17 cellular contexts compared by ENCODE assay signal in the genomic region with DNA sequence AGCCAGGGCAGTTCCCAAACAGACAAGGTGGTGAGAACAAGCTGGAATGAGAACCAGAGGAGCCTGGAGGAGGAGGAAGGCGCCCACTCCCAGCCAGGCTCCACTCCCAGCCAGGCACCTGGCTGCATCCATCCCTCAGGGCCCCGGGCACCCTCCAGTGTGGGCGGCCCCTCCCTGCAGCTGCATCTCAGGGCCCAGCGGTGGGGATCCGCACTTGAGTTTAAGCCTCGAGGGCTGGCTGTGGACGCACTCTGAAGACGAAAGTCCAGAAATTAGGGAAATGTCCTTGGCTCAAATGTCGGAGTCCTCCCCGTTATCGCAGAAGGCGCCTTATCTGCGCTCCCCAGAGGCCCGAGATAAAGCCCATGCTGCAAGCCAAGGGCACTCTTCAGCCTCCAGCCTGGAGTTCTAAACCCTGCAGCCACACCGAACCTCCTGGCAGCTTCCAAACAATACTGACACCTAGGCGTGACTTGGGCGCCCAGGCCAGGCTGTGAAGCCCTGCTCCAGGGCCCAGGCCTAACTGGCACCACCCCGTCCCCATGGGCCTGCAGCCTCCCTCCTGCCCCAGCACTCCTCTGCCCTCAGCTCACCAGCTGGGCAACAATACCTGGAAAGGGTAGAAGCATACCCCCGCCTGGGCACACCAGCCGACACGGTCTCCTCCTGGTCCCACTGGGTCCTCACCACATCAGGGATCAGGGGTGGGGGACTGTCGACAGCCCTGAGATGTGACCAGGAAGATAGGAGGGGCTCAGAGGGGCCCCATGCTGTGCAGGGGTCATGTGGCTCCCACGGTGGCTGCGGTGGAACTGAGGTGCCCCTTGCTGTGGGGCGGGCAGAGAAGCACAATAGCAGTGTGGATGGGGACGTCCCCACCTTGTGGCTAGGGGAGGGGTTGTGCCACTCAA.
A peak's percentile ranks its signal among the peaks of the same experiment; 100 is the strongest.
DNase-seq lines count a peak whose midpoint lies in the region; ATAC-seq and TF ChIP-seq lines count a peak whose summit lies in the region.
"Had no signal": no experiment of that assay in that cellular context is flagged by ENCODE, and none has a peak within 500 bp of the region (broad histone marks: within the 10 kb centered on the region; RNA-seq: fewer than 3 reads in every experiment).

No MANE protein-coding gene starts in this region.

- H3K27me3 ChIP-seq in RWPE2 (ENCODE audit: insufficient read depth, poor library complexity, severe bottlenecking) (no peaks in the 10 kb centered on the region), sigmoid colon (no peaks in the 10 kb centered on the region), mammary epithelial cell (ENCODE audit: insufficient read depth, low read length) (no peaks in the 10 kb centered on the region), WERI-Rb-1 (ENCODE audit: insufficient read depth, low read depth, severe bottlenecking) (no peaks in the 10 kb centered on the region)
- H3K27me3 ChIP-seq: neutrophil had no signal

- POLR2A ChIA-PET in activated CD4-positive, alpha-beta memory T cell treated with anti-CD3 and anti-CD28 coated beads for 36 hours (lab: Charles Lee), result no interaction called here

- CTCF ChIA-PET in mammary epithelial cell (lab: Charles Lee; ENCODE audit: low non-redundant PET), result no interaction called here
- CTCF ChIA-PET in activated CD4-positive, alpha-beta memory T cell treated with anti-CD3 and anti-CD28 coated beads for 36 hours (lab: Charles Lee), result no interaction called here

- no peaks in the 10 kb centered on the region for H3K4me1 Mint-ChIP-seq in activated CD4-positive, alpha-beta memory T cell treated with anti-CD3 and anti-CD28 coated beads for 36 hours (ENCODE audit: low read depth)
- H3K4me1 Mint-ChIP-seq: activated CD4-positive, alpha-beta T cell treated with anti-CD3 and anti-CD28 coated beads, Interleukin-2, amount 10 ng/mL, durations not matched to agents 7 days and 5 days; activated naive CD4-positive, alpha-beta T cell treated with anti-CD3 and anti-CD28 coated beads, Interleukin-2, amount 10 ng/mL, durations not matched to agents 7 days and 5 days had no signal

- no peak overlapping the region for H3K9ac ChIP-seq in mammary epithelial cell (ENCODE audit: insufficient read depth, low read length)

- TF ChIP-seq EP300 in sigmoid colon (IDR thresholded peaks at IDR 0.05), result no peak

- no peak overlapping the region for H2AFZ ChIP-seq in mammary epithelial cell (ENCODE audit: low read depth, low read length)

- BruUV-seq in mammary epithelial cell (replicated peaks; lab: Mats Ljungman, UMichigan), result no TSS peak

- H4K20me1 ChIP-seq in mammary epithelial cell (ENCODE audit: insufficient read depth, low read length), result no peaks in the 10 kb centered on the region

- in situ Hi-C loops in mammary epithelial cell (cut with MboI; ENCODE audit: low sequenced_read_pairs in 2 of 2), result no loop called here

- WGBS in sigmoid colon, 2 donors, result 74 to 82% methylated on average over 26 of the region's 26 CpGs
- 44% methylated on average over 18 of the region's 26 CpGs for WGBS in mammary epithelial cell (ENCODE audit: low coverage, missing lambda C conversion rate)

- no peaks in the 10 kb centered on the region for H3K4me1 ChIP-seq in RWPE2 (ENCODE audit: insufficient read depth, poor library complexity, severe bottlenecking)
- H3K4me1 ChIP-seq in sigmoid colon, result no peaks in the 10 kb centered on the region
- H3K4me1 ChIP-seq in mammary epithelial cell (ENCODE audit: insufficient read depth, low read length), result no peaks in the 10 kb centered on the region

- no peak overlapping the region for H3K4me3 ChIP-seq in RWPE2 (ENCODE audit: severe bottlenecking)
- H3K4me3 ChIP-seq in sigmoid colon, result no peak overlapping the region
- no peak overlapping the region for H3K4me3 ChIP-seq in mammary epithelial cell (replicated peaks in 1 of 3; ENCODE audit: insufficient read depth in 1 of 3, low read depth in 2 of 3, low read length in 3 of 3)
- H3K4me3 ChIP-seq in WERI-Rb-1 (ENCODE audit: low read depth, low read length), result no peak overlapping the region
- H3K4me3 ChIP-seq: thoracic aorta had no signal

- peaks cover 2% of the 10 kb centered on the region for H3K27me3 Mint-ChIP-seq in activated CD4-positive, alpha-beta memory T cell treated with anti-CD3 and anti-CD28 coated beads for 36 hours
- H3K27me3 Mint-ChIP-seq: activated CD4-positive, alpha-beta T cell treated with anti-CD3 and anti-CD28 coated beads, Interleukin-2, amount 10 ng/mL, durations not matched to agents 7 days and 5 days; activated naive CD4-positive, alpha-beta T cell treated with anti-CD3 and anti-CD28 coated beads, Interleukin-2, amount 10 ng/mL, durations not matched to agents 7 days and 5 days had no signal

- no peaks in the 10 kb centered on the region for H3K9me3 ChIP-seq in RWPE2 (ENCODE audit: severe bottlenecking)
- H3K9me3 ChIP-seq in sigmoid colon, result no peaks in the 10 kb centered on the region
- no peaks in the 10 kb centered on the region for H3K9me3 ChIP-seq in mammary epithelial cell (replicated peaks; ENCODE audit: insufficient read depth, low read length)
- H3K9me3 ChIP-seq in WERI-Rb-1 (ENCODE audit: severe bottlenecking), result no peaks in the 10 kb centered on the region
- H3K9me3 ChIP-seq: neutrophil, thoracic aorta had no signal

- H3K36me3 ChIP-seq in RWPE2 (ENCODE audit: low read depth) (no peaks in the 10 kb centered on the region), sigmoid colon (no peaks in the 10 kb centered on the region), mammary epithelial cell (ENCODE audit: insufficient read depth, low read length) (no peaks in the 10 kb centered on the region), WERI-Rb-1 (no peaks in the 10 kb centered on the region)
- H3K36me3 ChIP-seq: neutrophil, thoracic aorta had no signal

- H3K9me3 Mint-ChIP-seq in activated CD4-positive, alpha-beta memory T cell treated with anti-CD3 and anti-CD28 coated beads for 36 hours, result no peaks in the 10 kb centered on the region
- H3K9me3 Mint-ChIP-seq: activated CD4-positive, alpha-beta T cell treated with anti-CD3 and anti-CD28 coated beads, Interleukin-2, amount 10 ng/mL, durations not matched to agents 7 days and 5 days; activated naive CD4-positive, alpha-beta T cell treated with anti-CD3 and anti-CD28 coated beads, Interleukin-2, amount 10 ng/mL, durations not matched to agents 7 days and 5 days; brain had no signal

- TF ChIP-seq CTCF in RWPE2 (IDR thresholded peaks at IDR 0.05; ENCODE audit: poor library complexity, severe bottlenecking), result no peak
- TF ChIP-seq CTCF in sigmoid colon (IDR thresholded peaks at IDR 0.05), result no peak
- no peak for TF ChIP-seq CTCF in mammary epithelial cell (conservative IDR thresholded peaks at IDR 0.05 in 1 of 2, IDR thresholded peaks at IDR 0.05 in 1 of 2; ENCODE audit: extremely low read depth in 1 of 2, insufficient read depth in 1 of 2, low read depth in 1 of 2, low read length in 2 of 2)
- no peak for TF ChIP-seq CTCF in WERI-Rb-1 (IDR thresholded peaks at IDR 0.05; ENCODE audit: low read depth, low read length)

- H3K27ac Mint-ChIP-seq in activated CD4-positive, alpha-beta memory T cell treated with anti-CD3 and anti-CD28 coated beads for 36 hours, result no peak overlapping the region
- H3K27ac Mint-ChIP-seq: activated CD4-positive, alpha-beta T cell treated with anti-CD3 and anti-CD28 coated beads, Interleukin-2, amount 10 ng/mL, durations not matched to agents 7 days and 5 days; activated naive CD4-positive, alpha-beta T cell treated with anti-CD3 and anti-CD28 coated beads, Interleukin-2, amount 10 ng/mL, durations not matched to agents 7 days and 5 days had no signal

- H3K4me2 ChIP-seq in mammary epithelial cell (ENCODE audit: insufficient read depth, low read depth, low read length), result no peak overlapping the region

- H3K4me3 Mint-ChIP-seq in activated CD4-positive, alpha-beta memory T cell treated with anti-CD3 and anti-CD28 coated beads for 36 hours, result no peak overlapping the region
- H3K4me3 Mint-ChIP-seq: activated CD4-positive, alpha-beta T cell treated with anti-CD3 and anti-CD28 coated beads, Interleukin-2, amount 10 ng/mL, durations not matched to agents 7 days and 5 days; activated naive CD4-positive, alpha-beta T cell treated with anti-CD3 and anti-CD28 coated beads, Interleukin-2, amount 10 ng/mL, durations not matched to agents 7 days and 5 days; brain had no signal

- intact Hi-C loops in left cardiac atrium (cut with DNase I) (no loop called here), sigmoid colon (cut with DNase I) (no loop called here), mammary epithelial cell (cut with micrococcal nuclease) (no loop called here)
- intact Hi-C loops in activated CD4-positive, alpha-beta memory T cell treated with anti-CD3 and anti-CD28 coated beads for 36 hours (cut with micrococcal nuclease), result no loop called here

- no peak for TF ChIP-seq POLR2A in sigmoid colon (IDR thresholded peaks at IDR 0.05)

- H3K27ac ChIP-seq in RWPE2 (ENCODE audit: poor library complexity, severe bottlenecking), result no peak overlapping the region
- H3K27ac ChIP-seq in sigmoid colon, result no peak overlapping the region
- H3K27ac ChIP-seq in mammary epithelial cell (ENCODE audit: insufficient read depth, low read depth, low read length), result no peak overlapping the region
- H3K27ac ChIP-seq in WERI-Rb-1, result no peak overlapping the region
- H3K27ac ChIP-seq: neutrophil, thoracic aorta had no signal

- dilution Hi-C loops in mammary epithelial cell (cut with HindIII; ENCODE audit: low sequenced_read_pairs), result loop anchor here (5.0 kb wide), 1 partner anchor 84 kb away; no protein-coding TSS in a partner anchor

- DNase-seq in HUDEP-2 (lab: John Stamatoyannopoulos, UW; ENCODE audit: unreplicated experiment in 76 of 76) (peak in 71 of 76 experiments; percentile 11 to 87 (median 67)), RWPE2 (ENCODE audit: low spot score) (peak; percentile 57), left cardiac atrium (no peak), sigmoid colon (peak; percentile 51), mammary epithelial cell (no peak), WERI-Rb-1 (no peak)
- no peak for DNase-seq in activated CD4-positive, alpha-beta memory T cell treated with anti-CD3 and anti-CD28 coated beads for 36 hours
- DNase-seq: activated CD4-positive, alpha-beta T cell treated with anti-CD3 and anti-CD28 coated beads, Interleukin-2, amount 10 ng/mL, durations not matched to agents 7 days and 5 days; activated naive CD4-positive, alpha-beta T cell treated with anti-CD3 and anti-CD28 coated beads, Interleukin-2, amount 10 ng/mL, durations not matched to agents 7 days and 5 days; midbrain; NCI-H1930; NCI-H510A treated with DMSO at 0.1 percent for 48 hours; stimulated activated CD4-positive, alpha-beta T cell treated with anti-CD3 and anti-CD28 coated beads, Interleukin-4, amount 100 ng/mL, for 1 hour; T-helper 9 cell had no signal

- no peak for ATAC-seq in RWPE2 (ENCODE audit: low read depth)
- peak; percentile 40 to 71 for ATAC-seq in left cardiac atrium

- no peaks in the 10 kb centered on the region for H3K36me3 Mint-ChIP-seq in activated CD4-positive, alpha-beta memory T cell treated with anti-CD3 and anti-CD28 coated beads for 36 hours
- H3K36me3 Mint-ChIP-seq: activated naive CD4-positive, alpha-beta T cell treated with anti-CD3 and anti-CD28 coated beads, Interleukin-2, amount 10 ng/mL, durations not matched to agents 7 days and 5 days; brain had no signal

- H3K79me2 ChIP-seq in mammary epithelial cell (ENCODE audit: insufficient read depth, low read length), result no peaks in the 10 kb centered on the region

Comparison
In these comparisons a context has a peak if more than half of its experiments do, and no peak if none do; other contexts are left out.
1. DNase-seq: peak in HUDEP-2 (71 of 76), RWPE2 (single experiment) and sigmoid colon (single experiment); none in left cardiac atrium (single experiment), mammary epithelial cell (single experiment), activated CD4-positive, alpha-beta memory T cell treated with anti-CD3 and anti-CD28 coated beads for 36 hours (single experiment) and WERI-Rb-1 (single experiment).